In genomic region chr10:42975558-42976352, GRCh38 we compare ENCODE assay signal across 1 cellular context.
TF ChIP-seq lines count a peak whose summit lies in the region.

No MANE protein-coding gene starts in this region.

TF ChIP-seq in SK-N-SH, 30 proteins besides CTCF, POLR2A, EP300 and RAD21 (continued from another document):
- TF ChIP-seq PBX3 (IDR thresholded peaks at IDR 0.05): no peak
- TF ChIP-seq CHD2 (IDR thresholded peaks at IDR 0.05; ENCODE audit: low read length, partially characterized antibody): no peak
